In the genomic region with DNA sequence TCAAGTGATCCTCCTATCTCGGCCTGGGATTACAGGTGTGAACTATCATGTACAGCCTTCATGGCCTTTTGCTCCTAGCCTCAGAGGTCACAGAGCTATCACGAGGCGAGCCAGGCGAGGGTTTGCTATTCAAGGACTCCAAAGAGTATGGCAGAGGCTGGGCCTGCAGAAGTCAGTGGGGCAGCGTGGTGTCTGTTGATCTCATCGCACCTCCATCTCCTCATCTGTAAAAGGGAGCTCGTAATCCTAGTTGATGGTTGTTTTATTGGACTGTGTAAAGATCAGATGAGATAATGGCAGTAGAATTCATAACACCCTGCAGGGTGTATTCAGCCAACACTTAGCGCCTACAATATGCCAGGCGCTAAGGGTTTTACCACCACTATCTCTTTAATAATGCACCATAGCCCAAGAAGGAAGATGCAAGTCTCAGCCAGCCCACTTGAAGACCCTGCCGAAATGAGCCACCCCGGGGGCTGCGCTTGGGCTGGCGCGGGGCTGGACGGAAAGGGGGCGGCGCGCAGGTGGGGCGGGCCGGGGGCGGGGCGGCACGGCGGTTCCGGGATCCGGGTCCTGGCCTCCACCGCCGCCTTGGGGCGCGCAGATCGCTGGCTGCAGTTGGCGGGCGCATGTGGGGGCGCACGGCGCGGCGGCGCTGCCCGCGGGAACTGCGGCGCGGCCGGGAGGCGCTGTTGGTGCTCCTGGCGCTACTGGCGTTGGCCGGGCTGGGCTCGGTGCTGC, we compare ENCODE assay signal across 8 cellular contexts. TPM values are rescaled to one million over a fixed set of nuclear protein-coding genes. Genes with fewer than 3 reads are reported as not detected.
A peak's percentile ranks its signal among the peaks of the same experiment; 100 is the strongest.
DNase-seq lines count a peak whose midpoint lies in the region; ATAC-seq and TF ChIP-seq lines count a peak whose summit lies in the region.

A gene with protein sequence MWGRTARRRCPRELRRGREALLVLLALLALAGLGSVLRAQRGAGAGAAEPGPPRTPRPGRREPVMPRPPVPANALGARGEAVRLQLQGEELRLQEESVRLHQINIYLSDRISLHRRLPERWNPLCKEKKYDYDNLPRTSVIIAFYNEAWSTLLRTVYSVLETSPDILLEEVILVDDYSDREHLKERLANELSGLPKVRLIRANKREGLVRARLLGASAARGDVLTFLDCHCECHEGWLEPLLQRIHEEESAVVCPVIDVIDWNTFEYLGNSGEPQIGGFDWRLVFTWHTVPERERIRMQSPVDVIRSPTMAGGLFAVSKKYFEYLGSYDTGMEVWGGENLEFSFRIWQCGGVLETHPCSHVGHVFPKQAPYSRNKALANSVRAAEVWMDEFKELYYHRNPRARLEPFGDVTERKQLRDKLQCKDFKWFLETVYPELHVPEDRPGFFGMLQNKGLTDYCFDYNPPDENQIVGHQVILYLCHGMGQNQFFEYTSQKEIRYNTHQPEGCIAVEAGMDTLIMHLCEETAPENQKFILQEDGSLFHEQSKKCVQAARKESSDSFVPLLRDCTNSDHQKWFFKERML (plus strand): TSS at position 601 of the 741 bp plus-strand sequence. CDS start 29 bp downstream, at position 630.

- peak within 1 kb of the TSS; percentile 77 for H3K4me3 ChIP-seq in GM08714 (ENCODE audit: low read length)

- CTCF ChIA-PET in MCF 10A (lab: Yijun Ruan, JAX) = interaction anchor here (0.6 to 3.0 kb wide), 12 partner anchors 9 to 492 kb away, joined by 3 to 16 read pairs (median 5); no protein-coding TSS in a partner anchor

- H3K4me3 Mint-ChIP-seq in T-helper 17 cell = peak within 1 kb of the TSS; percentile 95
- H3K4me3 Mint-ChIP-seq in MCF 10A (ENCODE audit: unreplicated experiment) = peak within 1 kb of the TSS; percentile 14

- no peak for TF ChIP-seq CTCF in MCF 10A (IDR thresholded peaks at IDR 0.05; ENCODE audit: unreplicated experiment)

- H3K4me1 Mint-ChIP-seq in T-helper 17 cell (peaks cover 23% of the 10 kb centered on the region), MCF 10A (ENCODE audit: insufficient read depth, unreplicated experiment) (peaks cover 39% of the 10 kb centered on the region)

- no peaks in the 10 kb centered on the region for H3K9me3 Mint-ChIP-seq in MCF 10A (ENCODE audit: unreplicated experiment)

- intact Hi-C loops in MCF 10A (cut with micrococcal nuclease) = no loop called here
- intact Hi-C loops in left colon (cut with DNase I, micrococcal nuclease) = no loop called here

- H3K9me3 ChIP-seq in T-helper 17 cell (ENCODE audit: control insufficient read depth, low read length, poor library complexity, severe bottlenecking) = no peaks in the 10 kb centered on the region

- H3K27ac Mint-ChIP-seq in T-helper 17 cell (peak within 1 kb of the TSS; percentile 81), MCF 10A (ENCODE audit: low read depth, unreplicated experiment) (no peak within 1 kb of the TSS)

- H3K36me3 Mint-ChIP-seq in T-helper 17 cell (ENCODE audit: low read depth) (no peaks in the 10 kb centered on the region), MCF 10A (ENCODE audit: insufficient read depth, unreplicated experiment) (no peaks in the 10 kb centered on the region)

- no TSS peak for BruUV-seq in MCF 10A (replicated peaks; lab: Mats Ljungman, UMichigan)

- POLR2A ChIA-PET in MCF 10A (lab: Yijun Ruan, JAX) = interaction anchor here (0.6 to 1.3 kb wide), 3 partner anchors 9 to 262 kb away, joined by 3 to 4 read pairs (median 3); no protein-coding TSS in a partner anchor

- DNase-seq in T-helper 17 cell = peak; percentile 28 to 46 (median 34)
- DNase-seq in MCF 10A (ENCODE audit: unreplicated experiment) = no peak
- peak; percentile 71 to 74 for DNase-seq in left colon
- DNase-seq in stimulated activated CD4-positive, alpha-beta T cell treated with anti-CD3 and anti-CD28 coated beads, Interleukin-4, amount 100 ng/mL, for 1 hour = peak; percentile 63
- no peak for DNase-seq in OCI-M1 (lab: John Stamatoyannopoulos, UW)

- H3K27me3 Mint-ChIP-seq in T-helper 17 cell = peaks cover 25% of the 10 kb centered on the region
- peaks cover 39% of the 10 kb centered on the region for H3K27me3 Mint-ChIP-seq in MCF 10A (ENCODE audit: insufficient read depth, unreplicated experiment)

- ATAC-seq in HG03108 (IDR thresholded peaks at IDR 0.05; ENCODE audit: unreplicated experiment) (peak; percentile 63), T-helper 17 cell (peak; percentile 85), left colon (peak; percentile 65), HG03460 (IDR thresholded peaks at IDR 0.05; ENCODE audit: unreplicated experiment) (no peak)

RNA-seq across cellular contexts. Expression of the gene that starts here (rescaled TPM):
- total RNA-seq in T-helper 17 cell (10 to 100 TPM; 10.2 to 11.3 TPM), MCF 10A (2022) (not detected in 2 replicates), left colon (100 to 1,000 TPM; 115 to 156 TPM)

Comparison
In these comparisons a context has a peak if more than half of its experiments do, and no peak if none do; other contexts are left out.
1. RNA of the gene that starts here (total RNA-seq): 115 to 156 TPM in left colon and 10.2 to 11.3 TPM in T-helper 17 cell; not detected in MCF 10A; every median in the first group is over 10 times any median in the second.
2. RNA of the gene that starts here (total RNA-seq): 115 to 156 TPM in left colon; 10.2 to 11.3 TPM in T-helper 17 cell; every median in the first group is over 4 times any median in the second.
3. DNase-seq: peak in T-helper 17 cell (3 of 3), left colon (2 of 2) and stimulated activated CD4-positive, alpha-beta T cell treated with anti-CD3 and anti-CD28 coated beads, Interleukin-4, amount 100 ng/mL, for 1 hour (single experiment); none in MCF 10A (single experiment) and OCI-M1 (single experiment).